In genomic region chr6:2221724-2222274, GRCh38 we compare ENCODE assay signal across 8 cellular contexts. TPM values are rescaled to one million over a fixed set of nuclear protein-coding genes. Genes with fewer than 3 reads are reported as not detected.
DNase-seq lines count a peak whose midpoint lies in the region; ATAC-seq, FAIRE-seq and TF ChIP-seq lines count a peak whose summit lies in the region.

No MANE protein-coding gene starts in this region.

- H3K4me3 Mint-ChIP-seq in effector memory CD8-positive, alpha-beta T cell: peak overlapping the region; percentile 74 to 86

- no peaks in the 10 kb centered on the region for H3K36me3 ChIP-seq in left ventricle myocardium inferior
- H3K36me3 ChIP-seq in skeletal muscle tissue (ENCODE audit: control insufficient read depth in 3 of 3, insufficient read depth in 3 of 3, low read length in 3 of 3): no peaks in the 10 kb centered on the region

- peak overlapping the region in 2 of 3 donors; percentile 46 to 71 for H3K9ac ChIP-seq in skeletal muscle tissue (ENCODE audit: low read depth in 1 of 3, low read length in 3 of 3)

- no peak for TF ChIP-seq CTCF in left ventricle myocardium inferior (IDR thresholded peaks at IDR 0.05; ENCODE audit: borderline replicate concordance)

- H3K27me3 ChIP-seq in left ventricle myocardium inferior (ENCODE audit: low read depth) (no peaks in the 10 kb centered on the region), skeletal muscle tissue (ENCODE audit: control insufficient read depth in 3 of 3, insufficient read depth in 3 of 3, low read length in 3 of 3) (no peaks in the 10 kb centered on the region)

- peaks cover 6% of the 10 kb centered on the region for H3K4me1 ChIP-seq in left ventricle myocardium inferior
- H3K4me1 ChIP-seq in skeletal muscle tissue (ENCODE audit: control insufficient read depth in 3 of 3, insufficient read depth in 3 of 3, low read length in 3 of 3): peaks cover 0 to 7% (median 5%) of the 10 kb centered on the region in 3 donors

- H3K27ac ChIP-seq in left ventricle myocardium inferior (replicated peaks): peak overlapping the region; percentile 74
- peak overlapping the region; percentile 39 for H3K27ac ChIP-seq in skeletal muscle tissue (ENCODE audit: low read depth, low read length)

- H3K4me3 ChIP-seq in left ventricle myocardium inferior (peak overlapping the region; percentile 65), skeletal muscle tissue (ENCODE audit: low read length in 3 of 3) (peak overlapping the region; percentile 61 to 81 (median 64))

- H3K4me1 Mint-ChIP-seq in effector memory CD8-positive, alpha-beta T cell (ENCODE audit: low read depth in 2 of 2): peaks cover 14 to 16% of the 10 kb centered on the region in 2 donors

- no peaks in the 10 kb centered on the region for H3K27me3 Mint-ChIP-seq in effector memory CD8-positive, alpha-beta T cell

- H3K9me3 Mint-ChIP-seq in effector memory CD8-positive, alpha-beta T cell: no peaks in the 10 kb centered on the region

- no peaks in the 10 kb centered on the region for H3K36me3 Mint-ChIP-seq in effector memory CD8-positive, alpha-beta T cell (ENCODE audit: insufficient read depth)

- H3K9me3 ChIP-seq in left ventricle myocardium inferior (replicated peaks) (no peaks in the 10 kb centered on the region), skeletal muscle tissue (ENCODE audit: control insufficient read depth in 3 of 3, low read length in 3 of 3) (no peaks in the 10 kb centered on the region)

- intact Hi-C loops in left ventricle myocardium inferior (cut with micrococcal nuclease) (no loop called here), Right ventricle myocardium superior (cut with DNase I) (no loop called here)

- no peak for ATAC-seq in Right ventricle myocardium superior (ENCODE audit: poor library complexity)
- peak; percentile 40 for ATAC-seq in effector memory CD8-positive, alpha-beta T cell (replicated peaks)

- no peak for FAIRE-seq in HTR-8/SVneo (lab: Jason Lieb, UNC)

- peak overlapping the region; percentile 87 to 97 for H3K27ac Mint-ChIP-seq in effector memory CD8-positive, alpha-beta T cell

- DNase-seq in left ventricle myocardium inferior: no peak
- DNase-seq in Right ventricle myocardium superior: no peak
- DNase-seq in NCI-H526 treated with DMSO at 0.1 percent for 48 hours (lab: John Stamatoyannopoulos, UW): peak; percentile 91
- no peak for DNase-seq in effector memory CD8-positive, alpha-beta T cell
- no peak for DNase-seq in HTR-8/SVneo (ENCODE audit: insufficient read length, low spot score)
- DNase-seq in amygdala (lab: John Stamatoyannopoulos, UW): no peak
- DNase-seq in mesenteric fat pad (ENCODE audit: low spot score): no peak

RNA-seq across cellular contexts. Expression of gene GMDS, which starts 23.6 kb away (rescaled TPM):
- total RNA-seq in left ventricle myocardium inferior: 7.2 TPM
- total RNA-seq in Right ventricle myocardium superior: 4.9 TPM
- total RNA-seq in skeletal muscle tissue: 7.8 TPM
- 10.3 TPM for total RNA-seq in mesenteric fat pad
